In the genomic region with DNA sequence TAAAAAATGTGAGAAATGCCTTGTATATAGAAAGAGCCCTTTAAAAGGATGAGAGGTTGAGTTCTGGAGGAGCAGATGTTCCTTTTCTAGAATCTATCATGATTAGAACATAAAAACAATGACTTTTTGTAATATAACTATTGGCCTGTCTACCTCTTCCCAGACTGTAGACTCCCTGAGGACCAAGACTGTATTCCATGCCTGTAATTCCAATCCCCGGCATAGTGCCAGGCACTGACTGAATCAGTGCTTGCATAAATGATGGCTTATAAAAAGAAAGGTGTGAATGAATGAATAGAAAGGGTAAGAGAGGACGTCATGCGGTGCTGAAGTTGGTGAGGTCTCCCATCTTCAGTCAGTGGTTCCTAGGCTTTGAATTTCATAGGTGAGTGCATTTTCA, we compare ENCODE assay signal across 29 cellular contexts.
"Had no signal": no experiment of that assay in that cellular context is flagged by ENCODE, and none has a peak within 500 bp of the region (broad histone marks: within the 10 kb centered on the region; RNA-seq: fewer than 3 reads in every experiment).

No MANE protein-coding gene starts in this region.

- ATAC-seq: left colon; lower lobe of right lung; natural killer cell; psoas muscle; sciatic nerve; stimulated activated naive B cell treated with anti-CD40 and anti-IgM and Interleukin-4, amounts not matched to agents 10 μg/mL and 1 μg/mL and 100 μg/mL, for 72 hours; stimulated activated naive CD8-positive, alpha-beta T cell treated with anti-CD3 and anti-CD28 coated beads, Interleukin-15, Interleukin-2, amounts not matched to agents 100 U/mL and 50 U/mL, for 24 hours had no signal

- DNase-seq: hippocampal formation; kidney glomerular epithelial cell; left colon; lower lobe of right lung; mesendoderm; naive B cell; natural killer cell; nephron progenitor cell; occipital lobe; psoas muscle; stimulated activated CD4-positive, alpha-beta T cell treated with anti-CD3 and anti-CD28 coated beads, Interleukin-12 subunit alpha, Interleukin-12 subunit beta, amount 100 ng/mL, for 4 hours; stimulated activated CD4-positive, alpha-beta T cell treated with anti-CD3 and anti-CD28 coated beads, Interleukin-15, amount 100 ng/mL, for 24 hours; stimulated activated CD4-positive, alpha-beta T cell treated with anti-CD3 and anti-CD28 coated beads, Interleukin-2, amount 100 ng/mL, for 24 hours; stimulated activated CD4-positive, alpha-beta T cell treated with anti-CD3 and anti-CD28 coated beads, Interleukin-4, amount 100 ng/mL, for 1 hour; stimulated activated naive B cell treated with anti-CD40 and anti-IgM and Interleukin-4, amounts not matched to agents 10 μg/mL and 1 μg/mL and 100 μg/mL, for 72 hours; stimulated activated naive CD8-positive, alpha-beta T cell treated with anti-CD3 and anti-CD28 coated beads, Interleukin-15, Interleukin-2, amounts not matched to agents 100 U/mL and 50 U/mL, for 24 hours; stomach; testis; thyroid gland; transverse colon; upper lobe of left lung had no signal

- H3K27ac Mint-ChIP-seq: mesothelial cell of epicardium; naive B cell; natural killer cell; nephron progenitor cell; neural progenitor cell; stimulated activated naive B cell treated with anti-CD40 and anti-IgM and Interleukin-4, amounts not matched to agents 10 μg/mL and 1 μg/mL and 100 μg/mL, for 72 hours had no signal

- H3K36me3 Mint-ChIP-seq: mesothelial cell of epicardium; naive B cell; natural killer cell; neural progenitor cell; stimulated activated naive B cell treated with anti-CD40 and anti-IgM and Interleukin-4, amounts not matched to agents 10 μg/mL and 1 μg/mL and 100 μg/mL, for 72 hours had no signal

- H3K9me3 Mint-ChIP-seq: neural progenitor cell had no signal

- H3K79me2 ChIP-seq: parathyroid adenoma had no signal

- H3K4me3 ChIP-seq: lower lobe of right lung, neural progenitor cell, psoas muscle, skin epidermis, stomach, testis, thyroid gland, transverse colon, upper lobe of left lung, vagina had no signal

- H3K9me3 ChIP-seq: lower lobe of right lung, neutrophil, testis, thyroid gland, transverse colon, vagina had no signal

- H3K9ac ChIP-seq: neural progenitor cell, parathyroid adenoma had no signal

- H3K27me3 Mint-ChIP-seq: stimulated activated naive B cell treated with anti-CD40 and anti-IgM and Interleukin-4, amounts not matched to agents 10 μg/mL and 1 μg/mL and 100 μg/mL, for 72 hours had no signal

- H3K4me2 ChIP-seq: neural progenitor cell had no signal

- H3K27ac ChIP-seq: lower lobe of right lung, neural progenitor cell, neutrophil, parathyroid adenoma, psoas muscle, skin epidermis, stomach, testis, thyroid gland, transverse colon, upper lobe of left lung, vagina had no signal

- H3K4me3 Mint-ChIP-seq: mesothelial cell of epicardium; naive B cell; natural killer cell; nephron progenitor cell; neural progenitor cell; stimulated activated naive B cell treated with anti-CD40 and anti-IgM and Interleukin-4, amounts not matched to agents 10 μg/mL and 1 μg/mL and 100 μg/mL, for 72 hours had no signal

- FAIRE-seq: keratinocyte had no signal

- H3K4me1 Mint-ChIP-seq: mesothelial cell of epicardium; naive B cell; natural killer cell; stimulated activated naive B cell treated with anti-CD40 and anti-IgM and Interleukin-4, amounts not matched to agents 10 μg/mL and 1 μg/mL and 100 μg/mL, for 72 hours had no signal

- H2AFZ ChIP-seq: neural progenitor cell, parathyroid adenoma had no signal

- H3K4me1 ChIP-seq: lower lobe of right lung, parathyroid adenoma, psoas muscle, stomach, testis, thyroid gland, upper lobe of left lung, vagina had no signal

- H3K27me3 ChIP-seq: neural progenitor cell, stomach, testis, thyroid gland, transverse colon, upper lobe of left lung, vagina had no signal

- H3K36me3 ChIP-seq: lower lobe of right lung, neural progenitor cell, neutrophil, stomach, thyroid gland, transverse colon, upper lobe of left lung, vagina had no signal
